In genomic region chr15:63088532-63089245, GRCh38 we compare ENCODE assay signal across 14 cellular contexts. TPM values are rescaled to one million over a fixed set of nuclear protein-coding genes. Genes with fewer than 3 reads are reported as not detected.
A peak's percentile ranks its signal among the peaks of the same experiment; 100 is the strongest.
DNase-seq lines count a peak whose midpoint lies in the region; ATAC-seq and TF ChIP-seq lines count a peak whose summit lies in the region.
"Had no signal": no experiment of that assay in that cellular context is flagged by ENCODE, and none has a peak within 500 bp of the region (broad histone marks: within the 10 kb centered on the region; RNA-seq: fewer than 3 reads in every experiment).

No MANE protein-coding gene starts in this region.

- peaks cover 33% of the 10 kb centered on the region for H3K4me1 Mint-ChIP-seq in nephron
- H3K4me1 Mint-ChIP-seq: activated naive CD8-positive, alpha-beta T cell treated with anti-CD3 and anti-CD28 coated beads, Interleukin-2, amount 50 U/mL, for 24 hours had no signal

- POLR2A ChIA-PET in AG04450 (lab: Yijun Ruan, JAX) = interaction anchor here (0.6 to 4.4 kb wide), 17 partner anchors 8 to 422 kb away, joined by 3 to 21 read pairs (median 5); partner anchors contain the start of genes RPS27L and TPM1

- H3K9me3 ChIP-seq in AG04450 (ENCODE audit: control insufficient read depth, insufficient read depth, low read length) (no peaks in the 10 kb centered on the region), HUES48 (ENCODE audit: control insufficient read depth, insufficient read depth, low read length) (no peaks in the 10 kb centered on the region), esophagus muscularis mucosa (no peaks in the 10 kb centered on the region)
- H3K9me3 ChIP-seq: ovary had no signal

- no peak for ATAC-seq in activated naive CD4-positive, alpha-beta T cell treated with anti-CD3 and anti-CD28 coated beads, Interleukin-2, amount 50 U/mL, for 72 hours
- ATAC-seq: activated naive CD8-positive, alpha-beta T cell treated with anti-CD3 and anti-CD28 coated beads, Interleukin-2, amount 50 U/mL, for 24 hours had no signal

- H3K36me3 Mint-ChIP-seq in nephron (ENCODE audit: low read depth) = no peaks in the 10 kb centered on the region
- no peaks in the 10 kb centered on the region for H3K36me3 Mint-ChIP-seq in activated naive CD4-positive, alpha-beta T cell treated with anti-CD3 and anti-CD28 coated beads, Interleukin-2, amount 50 U/mL, for 72 hours

- peaks cover 11% of the 10 kb centered on the region for H3K27me3 Mint-ChIP-seq in nephron (ENCODE audit: low read depth)
- H3K27me3 Mint-ChIP-seq: activated B cell treated with CpG ODN at 0.5 μM for 24 hours; activated naive CD8-positive, alpha-beta T cell treated with anti-CD3 and anti-CD28 coated beads, Interleukin-2, amount 50 U/mL, for 24 hours had no signal

- H3K9me3 Mint-ChIP-seq in nephron = no peaks in the 10 kb centered on the region
- H3K9me3 Mint-ChIP-seq in activated naive CD4-positive, alpha-beta T cell treated with anti-CD3 and anti-CD28 coated beads, Interleukin-2, amount 50 U/mL, for 72 hours = no peaks in the 10 kb centered on the region
- H3K9me3 Mint-ChIP-seq: activated B cell treated with CpG ODN at 0.5 μM for 24 hours; activated naive CD8-positive, alpha-beta T cell treated with anti-CD3 and anti-CD28 coated beads, Interleukin-2, amount 50 U/mL, for 24 hours; IgD-negative memory B cell had no signal

- no peak overlapping the region for H3K4me3 ChIP-seq in AG04450 (ENCODE audit: low read depth, low read length)
- no peak overlapping the region; the same call in 1 of the 2 replicates for H3K4me3 ChIP-seq in HUES48 (ENCODE audit: low read depth, low read length)
- no peak overlapping the region for H3K4me3 ChIP-seq in esophagus muscularis mucosa
- H3K4me3 ChIP-seq: ovary had no signal

- no peaks in the 10 kb centered on the region for H3K36me3 ChIP-seq in HUES48 (ENCODE audit: control insufficient read depth, insufficient read depth, low read length)
- no peaks in the 10 kb centered on the region for H3K36me3 ChIP-seq in esophagus muscularis mucosa
- H3K36me3 ChIP-seq: ovary had no signal

- intact Hi-C loops in esophagus muscularis mucosa (cut with DNase I) = loop anchor here (1.0 kb wide), 1 partner anchor 240 kb away; no protein-coding TSS in a partner anchor

- DNase-seq in AG04450 (ENCODE audit: low read depth, low spot score) (no peak), esophagus muscularis mucosa (ENCODE audit: extremely low spot score) (no peak), nucleus accumbens (lab: John Stamatoyannopoulos, UW) (no peak), GF-D8 (lab: John Stamatoyannopoulos, UW) (no peak)
- no peak for DNase-seq in stimulated activated CD4-positive, alpha-beta T cell treated with anti-CD3 and anti-CD28 coated beads, Interleukin-15, amount 100 ng/mL, for 24 hours
- no peak for DNase-seq in activated naive CD4-positive, alpha-beta T cell treated with anti-CD3 and anti-CD28 coated beads, Interleukin-2, amount 50 U/mL, for 72 hours (ENCODE audit: low spot score in 2 of 2)
- DNase-seq: activated B cell treated with CpG ODN at 0.5 μM for 24 hours; activated naive CD8-positive, alpha-beta T cell treated with anti-CD3 and anti-CD28 coated beads, Interleukin-2, amount 50 U/mL, for 24 hours; kidney; ovary; stimulated activated CD4-positive, alpha-beta T cell treated with anti-CD3 and anti-CD28 coated beads, Interleukin-2, amount 100 ng/mL, for 24 hours had no signal

- H3K4me1 ChIP-seq in HUES48 (ENCODE audit: control insufficient read depth, insufficient read depth, low read length) (peaks cover 31% of the 10 kb centered on the region), esophagus muscularis mucosa (peaks cover 17 to 45% (median 36%) of the 10 kb centered on the region in 4 donors)

- 57% methylated on average over 7 of the region's 7 CpGs for WGBS in esophagus muscularis mucosa

- CTCF ChIA-PET in AG04450 (lab: Charles Lee) = interaction anchor here (0.7 to 3.3 kb wide), 6 partner anchors 9 to 306 kb away, joined by 3 to 25 read pairs (median 4); no protein-coding TSS in a partner anchor

- H3K9ac ChIP-seq in HUES48 (ENCODE audit: low read depth, low read length) = no peak overlapping the region

- TF ChIP-seq EP300 in esophagus muscularis mucosa (IDR thresholded peaks at IDR 0.05) = no peak

- H3K27me3 ChIP-seq in AG04450 (ENCODE audit: control insufficient read depth, insufficient read depth, low read length) (no peaks in the 10 kb centered on the region), HUES48 (ENCODE audit: control insufficient read depth, insufficient read depth, low read length) (no peaks in the 10 kb centered on the region), esophagus muscularis mucosa (no peaks in the 10 kb centered on the region)
- H3K27me3 ChIP-seq: ovary had no signal

- H3K27ac Mint-ChIP-seq in nephron = peak overlapping the region; percentile 75 to 90 (median 81)
- H3K27ac Mint-ChIP-seq in activated naive CD4-positive, alpha-beta T cell treated with anti-CD3 and anti-CD28 coated beads, Interleukin-2, amount 50 U/mL, for 72 hours = no peak overlapping the region
- H3K27ac Mint-ChIP-seq: activated B cell treated with CpG ODN at 0.5 μM for 24 hours; activated naive CD8-positive, alpha-beta T cell treated with anti-CD3 and anti-CD28 coated beads, Interleukin-2, amount 50 U/mL, for 24 hours; IgD-negative memory B cell had no signal

- TF ChIP-seq CTCF in AG04450 (IDR thresholded peaks at IDR 0.05; ENCODE audit: low read depth, low read length) (no peak), esophagus muscularis mucosa (IDR thresholded peaks at IDR 0.05) (no peak), nephron (IDR thresholded peaks at IDR 0.05; ENCODE audit: unreplicated experiment in 3 of 3) (no peak)

- TF ChIP-seq POLR2A in esophagus muscularis mucosa (IDR thresholded peaks at IDR 0.05; ENCODE audit: low read depth) = no peak

- no peak overlapping the region for H3K4me3 Mint-ChIP-seq in nephron
- H3K4me3 Mint-ChIP-seq: activated B cell treated with CpG ODN at 0.5 μM for 24 hours; activated naive CD8-positive, alpha-beta T cell treated with anti-CD3 and anti-CD28 coated beads, Interleukin-2, amount 50 U/mL, for 24 hours; IgD-negative memory B cell had no signal

- peak overlapping the region; percentile 93 for H3K27ac ChIP-seq in AG04450 (ENCODE audit: low read depth, low read length)
- peak overlapping the region; percentile 87 for H3K27ac ChIP-seq in HUES48 (ENCODE audit: low read depth, low read length)
- H3K27ac ChIP-seq in esophagus muscularis mucosa (replicated peaks in 1 of 4) = peak overlapping the region; percentile 55 to 76 (median 64)
- H3K27ac ChIP-seq: ovary had no signal

RNA-seq across cellular contexts. Expression of gene LACTB, which starts 33.0 kb away (rescaled TPM):
- polyA plus RNA-seq in AG04450 (2011; rRNA removed) = 31.6 and 51.1 TPM in 2 replicates
- polyA minus RNA-seq in AG04450 (2011; rRNA and poly(A)+ RNA removed) = 10.6 and 18.5 TPM in 2 replicates
- 10 to 100 TPM; 15.4 to 22.8 (median 18.7) TPM for total RNA-seq in esophagus muscularis mucosa
- total RNA-seq in activated naive CD4-positive, alpha-beta T cell treated with anti-CD3 and anti-CD28 coated beads, Interleukin-2, amount 50 U/mL, for 72 hours = 10 to 100 TPM; 21.6 to 23.2 TPM

RNA-seq across cellular contexts. Expression of gene TPM1, which starts 46.1 kb away (rescaled TPM):
- polyA plus RNA-seq in AG04450 (2011; rRNA removed) = 1,162 and 1,348 TPM in 2 replicates
- polyA minus RNA-seq in AG04450 (2011; rRNA and poly(A)+ RNA removed) = 575 and 622 TPM in 2 replicates
- 1,000 to 10,000 TPM; 5,599 to 7,718 (median 6,496) TPM for total RNA-seq in esophagus muscularis mucosa
- total RNA-seq in activated naive CD4-positive, alpha-beta T cell treated with anti-CD3 and anti-CD28 coated beads, Interleukin-2, amount 50 U/mL, for 72 hours = 1 to 10 TPM; 6.5 to 8.6 TPM

Comparison
In these comparisons a context has a peak if more than half of its experiments do, and no peak if none do; other contexts are left out.
1. H3K27ac Mint-ChIP-seq: peak in nephron (3 of 3); none in activated naive CD4-positive, alpha-beta T cell treated with anti-CD3 and anti-CD28 coated beads, Interleukin-2, amount 50 U/mL, for 72 hours (0 of 2).
2. RNA of gene TPM1, which starts 46.1 kb away (total RNA-seq): 5,599 to 7,718 TPM in esophagus muscularis mucosa; 6.5 to 8.6 TPM in activated naive CD4-positive, alpha-beta T cell treated with anti-CD3 and anti-CD28 coated beads, Interleukin-2, amount 50 U/mL, for 72 hours; every median in the first group is over 100 times any median in the second.
3. Peak in every context shown above with its lines, with median percentiles within 50 percentile points of each other: H3K27ac ChIP-seq.